17 cellular contexts compared by ENCODE assay signal in the genomic region with DNA sequence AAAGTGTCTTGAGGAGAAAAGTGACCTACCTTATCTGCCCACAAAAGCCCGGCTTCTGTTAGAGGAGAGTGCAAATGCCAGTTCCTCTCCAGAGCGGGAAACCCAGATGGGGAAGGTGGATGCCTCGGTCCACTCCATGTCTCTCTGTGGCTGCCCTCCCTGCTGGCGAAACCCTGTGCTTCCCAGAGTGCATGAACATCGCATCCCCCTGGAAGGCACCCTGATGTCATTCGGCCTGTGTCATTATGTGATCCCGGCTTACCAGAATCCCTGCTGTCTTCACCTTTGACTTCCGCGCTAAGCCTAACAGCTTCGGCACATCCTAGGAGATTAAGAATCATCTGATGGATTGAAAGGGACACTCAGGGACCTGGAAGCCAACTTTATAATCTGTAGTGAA. TPM values are rescaled to one million over a fixed set of nuclear protein-coding genes. Genes with fewer than 3 reads are reported as not detected.
DNase-seq lines count a peak whose midpoint lies in the region; ATAC-seq and TF ChIP-seq lines count a peak whose summit lies in the region.
"Had no signal": no experiment of that assay in that cellular context is flagged by ENCODE, and none has a peak within 500 bp of the region (broad histone marks: within the 10 kb centered on the region; RNA-seq: fewer than 3 reads in every experiment).

No MANE protein-coding gene starts in this region.

- H3K27me3 ChIP-seq in right cardiac atrium (ENCODE audit: control insufficient read depth, insufficient read depth): no peaks in the 10 kb centered on the region
- H3K27me3 ChIP-seq: BE2C, MG63 had no signal

- WGBS in right cardiac atrium: 91% methylated on average over 10 of the region's 10 CpGs

- DNase-seq in Right ventricle myocardium inferior (ENCODE audit: missing footprints) (peak; percentile 15), right cardiac atrium (no peak), chondrocyte (ENCODE audit: low spot score) (peak; percentile 33)
- DNase-seq in stimulated activated effector memory CD8-positive, alpha-beta T cell treated with anti-CD3 and anti-CD28 coated beads, Interleukin-12 subunit alpha, Interleukin-12 subunit beta, amount 100 ng/mL, for 72 hours (ENCODE audit: low spot score in 2 of 2): no peak
- DNase-seq: BE2C, H7, MG63, NCI-H1092 treated with DMSO at 0.1 percent for 48 hours, NCI-H1694, NCI-H446, PC-9, SHP77 treated with DMSO at 0.1 percent for 48 hours had no signal

- no peaks in the 10 kb centered on the region for H3K9me3 ChIP-seq in right cardiac atrium (ENCODE audit: control insufficient read depth, low read length)
- no peaks in the 10 kb centered on the region for H3K9me3 ChIP-seq in KOPT-K1 (ENCODE audit: insufficient read depth, low read length, poor library complexity, severe bottlenecking)
- H3K9me3 ChIP-seq: BE2C, MG63 had no signal

- ATAC-seq in Right ventricle myocardium inferior: no peak
- no peak for ATAC-seq in right cardiac atrium
- ATAC-seq in stimulated activated effector memory CD8-positive, alpha-beta T cell treated with anti-CD3 and anti-CD28 coated beads, Interleukin-12 subunit alpha, Interleukin-12 subunit beta, amount 100 ng/mL, for 72 hours: no peak
- ATAC-seq in HG02610 (IDR thresholded peaks at IDR 0.05; ENCODE audit: unreplicated experiment): no peak
- ATAC-seq in GM21528 (IDR thresholded peaks at IDR 0.05; ENCODE audit: low FRiP score, unreplicated experiment): no peak
- ATAC-seq: HepG2 had no signal

- H3K27me3 Mint-ChIP-seq in chondrocyte (ENCODE audit: low read depth): no peaks in the 10 kb centered on the region

- H3K4me3 ChIP-seq in right cardiac atrium (ENCODE audit: low read length): no peak overlapping the region
- H3K4me3 ChIP-seq: MG63, PC-9 had no signal

- peaks cover 59% of the 10 kb centered on the region for H3K4me1 Mint-ChIP-seq in chondrocyte (ENCODE audit: low read depth)
- peaks cover 73% of the 10 kb centered on the region for H3K4me1 Mint-ChIP-seq in stimulated activated effector memory CD8-positive, alpha-beta T cell treated with anti-CD3 and anti-CD28 coated beads, Interleukin-12 subunit alpha, Interleukin-12 subunit beta, amount 100 ng/mL, for 72 hours

- H3K4me3 Mint-ChIP-seq in chondrocyte (ENCODE audit: unreplicated experiment): no peak overlapping the region
- H3K4me3 Mint-ChIP-seq in stimulated activated effector memory CD8-positive, alpha-beta T cell treated with anti-CD3 and anti-CD28 coated beads, Interleukin-12 subunit alpha, Interleukin-12 subunit beta, amount 100 ng/mL, for 72 hours: no peak overlapping the region

- H3K4me1 ChIP-seq in right cardiac atrium (ENCODE audit: control insufficient read depth, insufficient read depth, low read length): peaks cover 23% of the 10 kb centered on the region

- intact Hi-C loops in Right ventricle myocardium inferior (cut with DNase I) (no loop called here), right cardiac atrium (cut with DNase I) (no loop called here)

- H3K36me3 ChIP-seq in KOPT-K1 (ENCODE audit: insufficient read depth, low read length): peaks cover 49% of the 10 kb centered on the region

- no peak for TF ChIP-seq CTCF in chondrocyte (IDR thresholded peaks at IDR 0.05)

- no peaks in the 10 kb centered on the region for H3K9me3 Mint-ChIP-seq in chondrocyte (ENCODE audit: low read depth)
- H3K9me3 Mint-ChIP-seq in stimulated activated effector memory CD8-positive, alpha-beta T cell treated with anti-CD3 and anti-CD28 coated beads, Interleukin-12 subunit alpha, Interleukin-12 subunit beta, amount 100 ng/mL, for 72 hours: no peaks in the 10 kb centered on the region

- H3K27ac ChIP-seq in right cardiac atrium (ENCODE audit: low read length) (no peak overlapping the region), KOPT-K1 (ENCODE audit: low read depth, low read length, poor library complexity, severe bottlenecking) (peak overlapping the region; percentile 87)
- H3K27ac ChIP-seq: KMS-11, PC-9 had no signal

- H3K27ac Mint-ChIP-seq in chondrocyte (ENCODE audit: unreplicated experiment): peak overlapping the region; percentile 9
- H3K27ac Mint-ChIP-seq in stimulated activated effector memory CD8-positive, alpha-beta T cell treated with anti-CD3 and anti-CD28 coated beads, Interleukin-12 subunit alpha, Interleukin-12 subunit beta, amount 100 ng/mL, for 72 hours: peak overlapping the region; percentile 83

- H3K36me3 Mint-ChIP-seq in chondrocyte (ENCODE audit: low read depth): peaks cover 13% of the 10 kb centered on the region
- H3K36me3 Mint-ChIP-seq in stimulated activated effector memory CD8-positive, alpha-beta T cell treated with anti-CD3 and anti-CD28 coated beads, Interleukin-12 subunit alpha, Interleukin-12 subunit beta, amount 100 ng/mL, for 72 hours: peaks cover 47% of the 10 kb centered on the region

RNA-seq across cellular contexts. Expression of gene MLXIP, which starts 6.5 kb away (rescaled TPM):
- total RNA-seq in Right ventricle myocardium inferior (25.7 TPM), right cardiac atrium (10 to 100 TPM; 28.8 to 36.0 (median 33.9) TPM), chondrocyte (58.8 to 62.8 TPM (median 61.7 TPM) in 3 replicates)
- polyA plus RNA-seq in right cardiac atrium: 26.4 TPM

Comparison
In these comparisons a context has a peak if more than half of its experiments do, and no peak if none do; other contexts are left out.
1. DNase-seq: peak in Right ventricle myocardium inferior (single experiment) and chondrocyte (single experiment); none in right cardiac atrium (0 of 3) and stimulated activated effector memory CD8-positive, alpha-beta T cell treated with anti-CD3 and anti-CD28 coated beads, Interleukin-12 subunit alpha, Interleukin-12 subunit beta, amount 100 ng/mL, for 72 hours (0 of 2).